8 cellular contexts compared by ENCODE assay signal in the genomic region with DNA sequence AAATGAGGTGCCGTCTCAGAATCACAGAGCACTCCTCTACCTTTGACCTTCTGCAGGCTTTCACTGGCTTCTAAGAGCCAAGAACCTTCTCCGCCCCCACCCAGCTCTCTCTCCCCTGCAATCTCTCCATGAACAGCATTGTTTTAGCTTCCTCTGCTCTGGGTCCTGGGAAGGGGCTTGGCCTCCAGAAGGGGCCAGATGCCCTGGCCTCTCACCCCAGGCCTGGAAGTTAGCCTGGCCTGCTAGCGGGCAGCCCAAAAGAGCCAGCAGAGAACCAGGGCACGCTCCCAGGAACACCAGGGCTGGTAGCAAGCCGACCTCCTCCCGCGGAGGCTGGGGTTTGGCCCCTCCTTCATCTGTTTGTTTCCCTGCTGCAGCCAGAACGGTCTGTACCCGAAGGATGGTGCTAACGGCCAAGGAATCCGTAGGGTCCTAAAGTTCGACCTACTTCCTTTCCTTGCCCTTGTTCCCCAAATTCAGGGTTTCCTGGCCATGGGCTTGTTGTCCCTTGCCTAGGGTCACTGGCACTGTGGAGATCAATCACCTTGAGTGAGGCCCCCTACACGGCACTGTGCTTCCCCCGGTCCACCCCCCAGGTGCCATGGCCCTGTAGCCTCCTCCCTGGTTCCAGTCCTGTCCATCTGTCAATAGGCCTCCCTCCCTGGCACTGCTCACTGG. TPM values are rescaled to one million over a fixed set of nuclear protein-coding genes. Genes with fewer than 3 reads are reported as not detected.
DNase-seq lines count a peak whose midpoint lies in the region; ATAC-seq, FAIRE-seq and TF ChIP-seq lines count a peak whose summit lies in the region.

No MANE protein-coding gene starts in this region.

- TF ChIP-seq CTCF in OCI-LY3 (IDR thresholded peaks at IDR 0.05; ENCODE audit: low read depth, low read length): no peak
- peak in 2 of 3 experiments; percentile 26 to 52; a peak in 3 of 6 replicates for TF ChIP-seq CTCF in K562 (IDR thresholded peaks at IDR 0.05 in 2 of 3, conservative IDR thresholded peaks at IDR 0.05 in 1 of 3; ENCODE audit: insufficient read depth in 2 of 3, low read depth in 1 of 3, low read length in 3 of 3)

- peak; percentile 48; the same call in 1 of the 2 replicates for TF ChIP-seq EP300 in K562 (IDR thresholded peaks at IDR 0.05; ENCODE audit: low read length)

- H2AFZ ChIP-seq in OCI-LY3 (ENCODE audit: low read depth, low read length) (peak overlapping the region; percentile 54; the same call in 1 of the 2 replicates), K562 (ENCODE audit: low read depth, low read length) (peak overlapping the region; percentile 95)

- intact Hi-C loops in K562 (cut with micrococcal nuclease) (no loop called here), right cardiac atrium (cut with DNase I) (no loop called here), posterior cingulate gyrus (cut with DNase I) (loop anchor here (1.0 to 5.0 kb wide), 2 partner anchors 18 to 77 kb away; a partner anchor contains a TSS)

- BruUV-seq in K562 (replicated peaks; lab: Mats Ljungman, UMichigan): TSS peak; percentile 80

- H3K9me1 ChIP-seq in K562 (ENCODE audit: control insufficient read depth, insufficient read depth, low read length): no peaks in the 10 kb centered on the region

- H3K36me3 ChIP-seq in BLaER1: no peaks in the 10 kb centered on the region
- no peaks in the 10 kb centered on the region for H3K36me3 ChIP-seq in OCI-LY3 (replicated peaks; ENCODE audit: low read depth, low read length)
- H3K36me3 ChIP-seq in K562 (ENCODE audit: control insufficient read depth, insufficient read depth, low read length): no peaks in the 10 kb centered on the region

- no peak for TF ChIP-seq POLR2A in H54 (IDR thresholded peaks at IDR 0.05; ENCODE audit: low read depth, low read length)
- no peak for TF ChIP-seq POLR2A in K562 (conservative IDR thresholded peaks at IDR 0.05)

- WGBS in K562 (ENCODE audit: insufficient coverage, low coverage, missing lambda C conversion rate): 8% methylated on average over 14 of the region's 14 CpGs
- 5% methylated on average over 14 of the region's 14 CpGs for WGBS in right cardiac atrium

- peak overlapping the region; percentile 87 for H3K27ac ChIP-seq in BLaER1
- no peak overlapping the region for H3K27ac ChIP-seq in OCI-LY3 (ENCODE audit: low read length)
- peak overlapping the region; percentile 64 for H3K27ac ChIP-seq in K562 (ENCODE audit: extremely low read depth, low read depth, low read length)
- H3K27ac ChIP-seq in right cardiac atrium (ENCODE audit: low read length): peak overlapping the region; percentile 95

- H4K20me1 ChIP-seq in BLaER1 (no peaks in the 10 kb centered on the region), OCI-LY3 (ENCODE audit: insufficient read depth, low read length) (no peaks in the 10 kb centered on the region), K562 (replicated peaks; ENCODE audit: control insufficient read depth, insufficient read depth, low read length) (no peaks in the 10 kb centered on the region)

- in situ Hi-C loops in K562 (cut with MboI): no loop called here

- H3K79me2 ChIP-seq in OCI-LY3 (ENCODE audit: low read length): no peaks in the 10 kb centered on the region
- H3K79me2 ChIP-seq in K562 (ENCODE audit: control insufficient read depth, insufficient read depth, low read length): no peaks in the 10 kb centered on the region

- H3K9me3 ChIP-seq in BLaER1 (no peaks in the 10 kb centered on the region), OCI-LY3 (ENCODE audit: insufficient read depth, low read length) (no peaks in the 10 kb centered on the region), K562 (replicated peaks; ENCODE audit: control insufficient read depth, insufficient read depth, low read depth, low read length) (no peaks in the 10 kb centered on the region), right cardiac atrium (ENCODE audit: control insufficient read depth, low read length) (no peaks in the 10 kb centered on the region)

- peak; percentile 48 to 67 for TF ChIP-seq RAD21 in K562 (CRISPR knock-in tag; conservative IDR thresholded peaks at IDR 0.05 in 1 of 2, IDR thresholded peaks at IDR 0.05 in 1 of 2)

- H3K4me2 ChIP-seq in BLaER1: peak overlapping the region; percentile 89
- 0 out of 2 replicates have a peak overlapping the region, but pooled peaks have one; percentile 8 for H3K4me2 ChIP-seq in OCI-LY3 (ENCODE audit: low read length)
- H3K4me2 ChIP-seq in K562 (ENCODE audit: insufficient read depth, low read length): peak overlapping the region; percentile 69

- POLR2A ChIA-PET in K562 (lab: Yijun Ruan, JAX): interaction anchor here (0.8 to 15.0 kb wide), 8 partner anchors 15 to 66 kb away, joined by 3 to 277 read pairs (median 6); a partner anchor contains a TSS

- ATAC-seq in K562 (peak; percentile 92), right cardiac atrium (peak; percentile 93 to 95), HG03280 (IDR thresholded peaks at IDR 0.05; ENCODE audit: unreplicated experiment) (no peak), HG02981 (IDR thresholded peaks at IDR 0.05; ENCODE audit: unreplicated experiment) (no peak)

- no peaks in the 10 kb centered on the region for H3K27me3 ChIP-seq in BLaER1
- peaks cover 3% of the 10 kb centered on the region; the same call in 1 of the 2 replicates for H3K27me3 ChIP-seq in OCI-LY3 (ENCODE audit: low read depth, low read length)
- H3K27me3 ChIP-seq in K562 (ENCODE audit: control insufficient read depth in 2 of 2, insufficient read depth in 2 of 2, low read length in 2 of 2): no peaks in the 10 kb centered on the region
- no peaks in the 10 kb centered on the region for H3K27me3 ChIP-seq in right cardiac atrium (ENCODE audit: control insufficient read depth, insufficient read depth)

- H3K4me1 ChIP-seq in BLaER1 (peaks cover 100% of the 10 kb centered on the region), OCI-LY3 (ENCODE audit: low read length) (peaks cover 45% of the 10 kb centered on the region), K562 (replicated peaks in 1 of 2; ENCODE audit: control insufficient read depth in 2 of 2, insufficient read depth in 2 of 2, low read length in 2 of 2) (peaks cover 25 to 47% of the 10 kb centered on the region in 2 experiments), right cardiac atrium (ENCODE audit: control insufficient read depth, insufficient read depth, low read length) (peaks cover 35% of the 10 kb centered on the region)

- H3K9ac ChIP-seq in BLaER1 (peak overlapping the region; percentile 74), OCI-LY3 (ENCODE audit: low read length) (no peak overlapping the region), K562 (ENCODE audit: insufficient read depth in 1 of 2, low read depth in 2 of 2, low read length in 2 of 2) (peak overlapping the region; percentile 50 to 87)

- H3K4me3 ChIP-seq in BLaER1 (peak overlapping the region; percentile 50), OCI-LY3 (ENCODE audit: low read length) (no peak overlapping the region), K562 (peak overlapping the region; percentile 15), right cardiac atrium (ENCODE audit: low read length) (no peak overlapping the region)

- FAIRE-seq in H54 (lab: Jason Lieb, UNC) (peak; percentile 86), K562 (lab: Jason Lieb, UNC) (peak; percentile 59)

- CTCF ChIA-PET in K562 (lab: Yijun Ruan, JAX; ENCODE audit: low intra/inter-chr PET ratio): interaction anchor here (0.6 to 1.6 kb wide), 2 partner anchors 17 to 82 kb away, joined by 3 to 7 read pairs; no protein-coding TSS in a partner anchor

- DNase-seq in H54 (ENCODE audit: insufficient read length, low spot score) (peak; percentile 96), K562 (ENCODE audit: extremely low read depth in 1 of 4, low spot score in 3 of 4) (peak; percentile 69 to 82 (median 77)), right cardiac atrium (peak; percentile 93 to 98 (median 95)), posterior cingulate gyrus (peak; percentile 87 to 99 (median 93))

RNA-seq across cellular contexts. Expression of a gene that starts 18.7 kb away (rescaled TPM):
- 185 and 371 TPM in 2 replicates for total RNA-seq in K562 (2011; cell fraction: chromatin; rRNA removed; ENCODE audit: low replicate concordance)
- 455 and 610 TPM in 2 replicates for total RNA-seq in K562 (2011; cell fraction: nucleolus; rRNA removed)
- total RNA-seq in K562 (2011; cell fraction: nucleoplasm; rRNA removed): 314 and 392 TPM in 2 replicates
- total RNA-seq in K562 (2014; rRNA removed): 593 and 675 TPM in 2 replicates
- 159 and 200 TPM in 2 replicates for total RNA-seq in K562 (2014; rRNA removed; fragmentation: Illumina TruSeq; extraction: Trizol)
- 13.2 and 14.7 TPM in 2 replicates for total RNA-seq in K562 (2015; rRNA removed; fragmentation: Illumina TruSeq; extraction: Trizol)
- total RNA-seq in K562 (2021): 453 and 674 TPM in 2 replicates
- polyA plus RNA-seq in K562 (2011; rRNA removed): 228 and 529 TPM in 2 replicates
- 345 and 451 TPM in 2 replicates for polyA plus RNA-seq in K562 (2011; cell fraction: cytosol; rRNA removed)
- polyA plus RNA-seq in K562 (2011; cell fraction: nucleus; rRNA removed): 384 and 450 TPM in 2 replicates
- 184 and 695 TPM in 2 replicates for polyA plus RNA-seq in K562 (2012)
- polyA plus RNA-seq in K562 (2014; fragmentation: Illumina TruSeq; extraction: Trizol): 107 and 370 TPM in 2 replicates
- 10 to 100 TPM in 1 of 2 experiments, 1 to 10 TPM in 1; 8.2 to 12.3 TPM for polyA plus RNA-seq in K562 (2014; fragmentation: Nextera tagmentation; extraction: Ambion mirVana)
- 362 and 564 TPM in 2 replicates for polyA plus RNA-seq in K562 (2014; rRNA removed)
- polyA minus RNA-seq in K562 (2011; rRNA and poly(A)+ RNA removed): 156 and 267 TPM in 2 replicates
- polyA minus RNA-seq in K562 (2011; cell fraction: cytosol; rRNA and poly(A)+ RNA removed): 180 and 395 TPM in 2 replicates
- polyA minus RNA-seq in K562 (2011; cell fraction: nucleus; rRNA and poly(A)+ RNA removed): 272 and 555 TPM in 2 replicates
- total RNA-seq in right cardiac atrium: 100 to 1,000 TPM in 1 of 4 donors, 10 to 100 TPM in 3; 33.0 to 113 (median 76.5) TPM
- 53.6 TPM for polyA plus RNA-seq in right cardiac atrium

RNA-seq across cellular contexts. Expression of a gene that starts 39.0 kb away (rescaled TPM):
- total RNA-seq in K562 (2011; cell fraction: chromatin; rRNA removed; ENCODE audit: low replicate concordance): 49.7 and 77.0 TPM in 2 replicates
- 28.7 and 34.9 TPM in 2 replicates for total RNA-seq in K562 (2011; cell fraction: nucleolus; rRNA removed)
- 43.5 and 57.0 TPM in 2 replicates for total RNA-seq in K562 (2011; cell fraction: nucleoplasm; rRNA removed)
- 27.6 and 31.7 TPM in 2 replicates for total RNA-seq in K562 (2014; rRNA removed)
- total RNA-seq in K562 (2014; rRNA removed; fragmentation: Illumina TruSeq; extraction: Trizol): 52.8 and 62.6 TPM in 2 replicates
- total RNA-seq in K562 (2015; rRNA removed; fragmentation: Illumina TruSeq; extraction: Trizol): 33.3 and 38.2 TPM in 2 replicates
- total RNA-seq in K562 (2021): 45.7 and 48.4 TPM in 2 replicates
- polyA plus RNA-seq in K562 (2011; rRNA removed): 53.2 and 64.1 TPM in 2 replicates
- polyA plus RNA-seq in K562 (2011; cell fraction: cytosol; rRNA removed): 20.9 and 37.8 TPM in 2 replicates
- 13.5 and 19.8 TPM in 2 replicates for polyA plus RNA-seq in K562 (2011; cell fraction: nucleus; rRNA removed)
- polyA plus RNA-seq in K562 (2012): 39.1 and 50.0 TPM in 2 replicates
- polyA plus RNA-seq in K562 (2014; fragmentation: Illumina TruSeq; extraction: Trizol): 54.4 and 70.0 TPM in 2 replicates
- polyA plus RNA-seq in K562 (2014; fragmentation: Nextera tagmentation; extraction: Ambion mirVana): 10 to 100 TPM; 50.8 to 73.3 TPM
- polyA plus RNA-seq in K562 (2014; rRNA removed): 42.7 and 55.5 TPM in 2 replicates
- 90.3 and 97.7 TPM in 2 replicates for polyA minus RNA-seq in K562 (2011; rRNA and poly(A)+ RNA removed)
- polyA minus RNA-seq in K562 (2011; cell fraction: cytosol; rRNA and poly(A)+ RNA removed): 35.1 and 39.2 TPM in 2 replicates
- polyA minus RNA-seq in K562 (2011; cell fraction: nucleus; rRNA and poly(A)+ RNA removed): 13.6 and 33.1 TPM in 2 replicates
- total RNA-seq in right cardiac atrium: 10 to 100 TPM; 27.6 to 37.9 (median 32.8) TPM
- 26.0 TPM for polyA plus RNA-seq in right cardiac atrium

RNA-seq across cellular contexts. Expression of a gene that starts 39.2 kb away (rescaled TPM):
- total RNA-seq in K562 (2011; cell fraction: chromatin; rRNA removed; ENCODE audit: low replicate concordance): 13.7 and 30.0 TPM in 2 replicates
- 13.7 and 15.7 TPM in 2 replicates for total RNA-seq in K562 (2011; cell fraction: nucleolus; rRNA removed)
- total RNA-seq in K562 (2011; cell fraction: nucleoplasm; rRNA removed): 30.3 and 57.6 TPM in 2 replicates
- total RNA-seq in K562 (2014; rRNA removed): 42.6 and 55.8 TPM in 2 replicates
- 108 and 111 TPM in 2 replicates for total RNA-seq in K562 (2014; rRNA removed; fragmentation: Illumina TruSeq; extraction: Trizol)
- total RNA-seq in K562 (2015; rRNA removed; fragmentation: Illumina TruSeq; extraction: Trizol): 79.7 and 87.7 TPM in 2 replicates
- total RNA-seq in K562 (2021): 72.5 and 72.7 TPM in 2 replicates
- 162 and 168 TPM in 2 replicates for polyA plus RNA-seq in K562 (2011; rRNA removed)
- polyA plus RNA-seq in K562 (2011; cell fraction: cytosol; rRNA removed): 47.9 and 96.2 TPM in 2 replicates
- 27.0 and 46.2 TPM in 2 replicates for polyA plus RNA-seq in K562 (2011; cell fraction: nucleus; rRNA removed)
- 85.3 and 238 TPM in 2 replicates for polyA plus RNA-seq in K562 (2012)
- polyA plus RNA-seq in K562 (2014; fragmentation: Illumina TruSeq; extraction: Trizol): 74.2 and 85.3 TPM in 2 replicates
- 100 to 1,000 TPM; 184 to 208 TPM for polyA plus RNA-seq in K562 (2014; fragmentation: Nextera tagmentation; extraction: Ambion mirVana)
- polyA plus RNA-seq in K562 (2014; rRNA removed): 112 and 134 TPM in 2 replicates
- 41.3 and 52.4 TPM in 2 replicates for polyA minus RNA-seq in K562 (2011; rRNA and poly(A)+ RNA removed)
- polyA minus RNA-seq in K562 (2011; cell fraction: cytosol; rRNA and poly(A)+ RNA removed): 13.9 and 15.1 TPM in 2 replicates
- polyA minus RNA-seq in K562 (2011; cell fraction: nucleus; rRNA and poly(A)+ RNA removed): 3.2 and 10.0 TPM in 2 replicates
- total RNA-seq in right cardiac atrium: 100 to 1,000 TPM; 190 to 236 (median 223) TPM
- 287 TPM for polyA plus RNA-seq in right cardiac atrium

Comparison
In these comparisons a context has a peak if more than half of its experiments do, and no peak if none do; other contexts are left out.
1. H3K4me2 ChIP-seq: peak in every context shown above with its lines; median percentile 89 in BLaER1; 69 in K562; 8 in OCI-LY3.
2. H3K4me3 ChIP-seq: peak in BLaER1 (single experiment) and K562 (single experiment); none in OCI-LY3 (single experiment) and right cardiac atrium (single experiment).
3. ATAC-seq: peak in K562 (single experiment) and right cardiac atrium (2 of 2); none in HG03280 (single experiment) and HG02981 (single experiment).
4. Peak in every context shown above with its lines, with median percentiles within 50 percentile points of each other: DNase-seq.